Comparison of ENCODE assay signal across 23 cellular contexts in genomic region chr12:68431786-68432185, GRCh38.
"Had no signal": no experiment of that assay in that cellular context is flagged by ENCODE, and none has a peak within 500 bp of the region (broad histone marks: within the 10 kb centered on the region; RNA-seq: fewer than 3 reads in every experiment).

No MANE protein-coding gene starts in this region.

- H3K4me3 ChIP-seq: gastrocnemius medialis, left lung, mucosa of descending colon, right lobe of liver, thoracic aorta, tibial nerve, upper lobe of left lung had no signal

- H3K9ac ChIP-seq: parathyroid adenoma had no signal

- H3K9me3 ChIP-seq: gastrocnemius medialis, mucosa of descending colon, thoracic aorta, upper lobe of left lung had no signal

- H3K4me1 ChIP-seq: gastrocnemius medialis, left lung, parathyroid adenoma, right lobe of liver, upper lobe of left lung had no signal

- H3K27ac Mint-ChIP-seq: naive B cell; progenitor cell of endocrine pancreas; stimulated activated naive B cell treated with anti-CD40 and anti-IgM and Interleukin-4, amounts not matched to agents 10 μg/mL and 1 μg/mL and 100 μg/mL, for 72 hours; stimulated activated naive CD8-positive, alpha-beta T cell treated with anti-CD3 and anti-CD28 coated beads, Interleukin-15, Interleukin-2, amounts not matched to agents 100 ng/mL and 50 ng/mL, for 24 hours had no signal

- H3K27me3 Mint-ChIP-seq: naive B cell; stimulated activated naive B cell treated with anti-CD40 and anti-IgM and Interleukin-4, amounts not matched to agents 10 μg/mL and 1 μg/mL and 100 μg/mL, for 72 hours; stimulated activated naive CD8-positive, alpha-beta T cell treated with anti-CD3 and anti-CD28 coated beads, Interleukin-15, Interleukin-2, amounts not matched to agents 100 ng/mL and 50 ng/mL, for 24 hours had no signal

- ATAC-seq: gastrocnemius medialis; left cardiac atrium; left lung; right lobe of liver; stimulated activated naive B cell treated with anti-CD40 and anti-IgM and Interleukin-4, amounts not matched to agents 10 μg/mL and 1 μg/mL and 100 μg/mL, for 72 hours had no signal

- DNase-seq: cortex of kidney; foreskin fibroblast; gastrocnemius medialis; left cardiac atrium; left lung; mesenchymal stem cell; mucosa of descending colon; naive B cell; right lobe of liver; small intestine; stimulated activated CD4-positive, alpha-beta T cell treated with anti-CD3 and anti-CD28 coated beads, Interleukin-15, amount 100 ng/mL, for 24 hours; stimulated activated CD4-positive, alpha-beta T cell treated with anti-CD3 and anti-CD28 coated beads, Interleukin-2, amount 100 ng/mL, for 48 hours; stimulated activated naive B cell treated with anti-CD40 and anti-IgM and Interleukin-4, amounts not matched to agents 10 μg/mL and 1 μg/mL and 100 μg/mL, for 72 hours; upper lobe of left lung had no signal

- H3K79me2 ChIP-seq: parathyroid adenoma had no signal

- H3K4me1 Mint-ChIP-seq: naive B cell; stimulated activated naive B cell treated with anti-CD40 and anti-IgM and Interleukin-4, amounts not matched to agents 10 μg/mL and 1 μg/mL and 100 μg/mL, for 72 hours had no signal

- H3K27me3 ChIP-seq: gastrocnemius medialis, left lung, right lobe of liver, tibial nerve, upper lobe of left lung had no signal

- FAIRE-seq: islet of Langerhans, small intestine, urothelium cell line had no signal

- H3K36me3 ChIP-seq: gastrocnemius medialis, left lung, right lobe of liver, thoracic aorta, tibial nerve, upper lobe of left lung had no signal

- H3K4me3 Mint-ChIP-seq: mesothelial cell of epicardium; naive B cell; neural crest cell; stimulated activated naive B cell treated with anti-CD40 and anti-IgM and Interleukin-4, amounts not matched to agents 10 μg/mL and 1 μg/mL and 100 μg/mL, for 72 hours; stimulated activated naive CD8-positive, alpha-beta T cell treated with anti-CD3 and anti-CD28 coated beads, Interleukin-15, Interleukin-2, amounts not matched to agents 100 ng/mL and 50 ng/mL, for 24 hours had no signal

- H2AFZ ChIP-seq: parathyroid adenoma had no signal

- H3K27ac ChIP-seq: gastrocnemius medialis, left lung, parathyroid adenoma, right lobe of liver, thoracic aorta, tibial nerve, upper lobe of left lung had no signal
